ENCODE assay signal across 8 cellular contexts in the genomic region with DNA sequence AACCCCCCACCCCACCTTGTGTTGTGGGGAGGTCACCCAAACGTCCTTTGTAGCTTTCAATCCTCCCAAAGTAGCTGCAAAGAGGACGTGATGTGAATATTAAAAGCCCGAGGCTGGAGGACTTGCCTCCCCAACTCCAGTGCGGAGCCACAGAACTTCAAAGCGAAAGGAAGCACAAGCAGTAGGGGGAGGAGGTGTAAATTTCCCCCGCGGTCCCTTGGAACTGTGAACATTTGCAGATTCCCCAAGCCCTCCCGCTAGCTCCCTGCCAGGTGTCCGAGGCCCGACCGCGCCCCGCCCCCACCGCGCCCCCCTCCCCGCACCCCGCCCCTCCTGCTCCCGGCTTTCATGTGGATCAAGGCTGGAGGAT. TPM values are rescaled to one million over a fixed set of nuclear protein-coding genes. Genes with fewer than 3 reads are reported as not detected.
DNase-seq lines count a peak whose midpoint lies in the region; ATAC-seq and TF ChIP-seq lines count a peak whose summit lies in the region.

No MANE protein-coding gene starts in this region.

- ATAC-seq in HG03139 (IDR thresholded peaks at IDR 0.05; ENCODE audit: unreplicated experiment) (no peak), GM21576 (IDR thresholded peaks at IDR 0.05; ENCODE audit: unreplicated experiment) (no peak)

- CTCF ChIA-PET in Calu3 (lab: Charles Lee) = no interaction called here

- no peaks in the 10 kb centered on the region for H3K27me3 Mint-ChIP-seq in Calu3 (ENCODE audit: unreplicated experiment)

- H2AFZ ChIP-seq in parathyroid adenoma = peak overlapping the region; percentile 72

- peak overlapping the region; percentile 65 for H3K4me3 Mint-ChIP-seq in Calu3 (ENCODE audit: low read depth, unreplicated experiment)

- H3K4me1 ChIP-seq in parathyroid adenoma = peaks cover 3% of the 10 kb centered on the region

- no peaks in the 10 kb centered on the region for H3K79me2 ChIP-seq in parathyroid adenoma

- no peak overlapping the region for H3K27ac ChIP-seq in parathyroid adenoma

- no peak overlapping the region for H3K9ac ChIP-seq in parathyroid adenoma

- H3K4me3 ChIP-seq in fibroblast of mammary gland (ENCODE audit: control insufficient read depth, low read depth, low read length) (peak overlapping the region; percentile 25), parathyroid adenoma (ENCODE audit: low read depth, low read length) (peak overlapping the region; percentile 11)

- peaks cover 6% of the 10 kb centered on the region for H3K36me3 Mint-ChIP-seq in Calu3 (ENCODE audit: insufficient read depth, unreplicated experiment)

- no peak overlapping the region for H3K27ac Mint-ChIP-seq in Calu3 (ENCODE audit: unreplicated experiment)

- no peaks in the 10 kb centered on the region for H3K9me3 Mint-ChIP-seq in Calu3 (ENCODE audit: low read depth, unreplicated experiment)

- no peaks in the 10 kb centered on the region for H3K9me3 ChIP-seq in parathyroid adenoma (ENCODE audit: control insufficient read depth, low read length)

- no peaks in the 10 kb centered on the region for H3K36me3 ChIP-seq in parathyroid adenoma (ENCODE audit: control insufficient read depth, insufficient read depth, low read length)

- DNase-seq in Calu3 (no peak), SK-MEL-5 (ENCODE audit: low read depth, low spot score) (peak; percentile 14), fibroblast of mammary gland (ENCODE audit: low read depth) (no peak), AG08395 (ENCODE audit: low spot score) (no peak), G401 (ENCODE audit: low spot score) (no peak)

- no TSS peak for BruUV-seq in Calu3 (replicated peaks; lab: Mats Ljungman, UMichigan)

- no peaks in the 10 kb centered on the region for H3K4me1 Mint-ChIP-seq in Calu3 (ENCODE audit: low read depth, unreplicated experiment)

- in situ Hi-C loops in SK-MEL-5 (cut with HindIII; ENCODE audit: low pct_unique_long_range_greater_than_20kb, low sequenced_read_pairs) = no loop called here
- in situ Hi-C loops in G401 (cut with HindIII; ENCODE audit: low sequenced_read_pairs) = no loop called here

- no peaks in the 10 kb centered on the region for H3K27me3 ChIP-seq in parathyroid adenoma (ENCODE audit: control insufficient read depth, insufficient read depth, low read length)

- TF ChIP-seq CTCF in Calu3 (IDR thresholded peaks at IDR 0.05; ENCODE audit: unreplicated experiment) (no peak), fibroblast of mammary gland (conservative IDR thresholded peaks at IDR 0.05; ENCODE audit: control insufficient read depth, insufficient read depth, low read depth, low read length) (no peak), parathyroid adenoma (IDR thresholded peaks at IDR 0.05) (no peak)

- intact Hi-C loops in Calu3 (cut with micrococcal nuclease; ENCODE audit: unreplicated experiment) = loop anchor here (5.0 kb wide), 1 partner anchor 50 kb away; no protein-coding TSS in a partner anchor

- H3K4me2 ChIP-seq in parathyroid adenoma (ENCODE audit: low read length) = peak overlapping the region; percentile 47

RNA-seq across cellular contexts. Expression of a gene that starts 41.5 kb away (rescaled TPM):
- total RNA-seq in Calu3 (2022) = not detected in 2 replicates
- 0.21 and 0.43 TPM in 2 replicates for total RNA-seq in SK-MEL-5 (2014; rRNA removed; shearing (Covaris generic))
- polyA plus RNA-seq in SK-MEL-5 (2015; cell fraction: cytosol; rRNA removed) = 0.14 and 0.38 TPM in 2 replicates
- polyA plus RNA-seq in SK-MEL-5 (2015; cell fraction: nucleus; rRNA removed) = 0.74 and 10.4 TPM in 2 replicates
- not detected in 2 replicates for total RNA-seq in G401 (2014; rRNA removed; shearing (Covaris generic))
